8 cellular contexts compared by ENCODE assay signal in the genomic region with DNA sequence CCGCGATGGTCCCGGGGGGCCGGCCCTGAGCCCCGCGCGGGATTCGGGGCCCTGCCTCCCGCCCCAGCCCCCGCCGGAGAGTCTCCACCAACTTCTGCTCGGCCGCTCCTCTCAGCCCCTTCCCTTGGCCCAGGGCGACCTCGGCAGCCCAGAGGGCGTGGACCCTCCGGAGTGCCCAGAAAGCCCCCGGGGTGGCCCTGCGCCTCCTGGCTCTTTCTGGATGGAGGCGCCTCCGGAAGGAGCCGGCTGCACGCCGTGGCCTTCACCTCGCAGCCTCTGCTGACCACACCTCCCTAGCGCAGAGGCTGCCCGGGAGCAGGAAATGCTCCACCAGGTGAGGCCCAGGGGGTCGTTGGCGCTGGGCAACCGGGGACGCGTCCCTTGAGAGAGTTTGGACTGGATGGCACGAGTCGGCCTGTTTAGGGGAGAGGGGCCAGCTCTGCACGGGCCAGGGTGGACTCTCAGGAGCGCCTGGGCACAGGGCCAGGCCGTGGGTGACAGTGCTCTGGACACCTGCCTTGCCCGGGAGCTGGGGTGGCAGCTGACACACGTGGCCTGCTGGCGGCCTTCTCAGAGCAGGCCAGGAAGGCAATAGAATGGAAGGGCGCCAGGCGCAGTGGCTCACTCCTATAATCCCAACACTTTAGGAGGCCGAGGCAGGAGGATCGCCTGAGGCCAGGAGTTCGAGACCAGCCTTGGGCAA. TPM values are rescaled to one million over a fixed set of nuclear protein-coding genes. Genes with fewer than 3 reads are reported as not detected.
DNase-seq lines count a peak whose midpoint lies in the region; ATAC-seq, FAIRE-seq and TF ChIP-seq lines count a peak whose summit lies in the region.

No MANE protein-coding gene starts in this region.

- POLR2A ChIA-PET in A673 (lab: Charles Lee; ENCODE audit: low non-redundant PET) = no interaction called here

- FAIRE-seq in bronchial epithelial cell (lab: Jason Lieb, UNC) = no peak

- intact Hi-C loops in A673 (cut with micrococcal nuclease; ENCODE audit: unreplicated experiment) (no loop called here), lower lobe of right lung (cut with DNase I) (no loop called here), tibial artery (cut with DNase I; ENCODE audit: low total_unique reads) (no loop called here)

- H3F3A ChIP-seq in Loucy (ENCODE audit: low read depth) = no peaks in the 10 kb centered on the region; the same call in 1 of the 2 replicates

- ATAC-seq in lower lobe of right lung (peak; percentile 46 to 68), HG02571 (IDR thresholded peaks at IDR 0.05; ENCODE audit: unreplicated experiment) (no peak)

- H3K9ac ChIP-seq in Loucy (ENCODE audit: low read depth, low read length, poor library complexity, severe bottlenecking) = peak overlapping the region; percentile 71

- TF ChIP-seq CTCF in A673 (conservative IDR thresholded peaks at IDR 0.05; ENCODE audit: low read depth, low read length) (no peak), Loucy (conservative IDR thresholded peaks at IDR 0.05; ENCODE audit: low read length) (no peak), bronchial epithelial cell (IDR thresholded peaks at IDR 0.05; ENCODE audit: insufficient read depth, low read length, severe bottlenecking) (no peak), lower lobe of right lung (IDR thresholded peaks at IDR 0.05) (no peak), tibial artery (IDR thresholded peaks at IDR 0.05) (no peak)

- H3K4me1 ChIP-seq in A673 (ENCODE audit: insufficient read depth, low read length, poor library complexity, severe bottlenecking) = peaks cover 5% of the 10 kb centered on the region
- H3K4me1 ChIP-seq in Loucy (ENCODE audit: insufficient read depth, low read length, poor library complexity, severe bottlenecking) = peaks cover 20% of the 10 kb centered on the region
- H3K4me1 ChIP-seq in lower lobe of right lung = peaks cover 17% of the 10 kb centered on the region
- peaks cover 0 to 24% (median 15%) of the 10 kb centered on the region in 4 donors for H3K4me1 ChIP-seq in tibial artery

- H3K9me2 ChIP-seq in Loucy (replicated peaks; ENCODE audit: low read depth, low read length) = no peaks in the 10 kb centered on the region

- H3K9me3 ChIP-seq in A673 (ENCODE audit: low read depth, low read length, poor library complexity, severe bottlenecking) = no peaks in the 10 kb centered on the region
- H3K9me3 ChIP-seq in Loucy (ENCODE audit: insufficient read depth, low read depth, low read length) = no peaks in the 10 kb centered on the region
- H3K9me3 ChIP-seq in lower lobe of right lung = no peaks in the 10 kb centered on the region
- H3K9me3 ChIP-seq in tibial artery = no peaks in the 10 kb centered on the region

- DNase-seq in A673 (ENCODE audit: low spot score) (no peak), bronchial epithelial cell (ENCODE audit: low read depth) (no peak), lower lobe of right lung (peak; percentile 52), tibial artery (no peak), NCI-H2107 treated with DMSO at 0.1 percent for 48 hours (lab: John Stamatoyannopoulos, UW; ENCODE audit: unreplicated experiment) (no peak), T-helper 9 cell (no peak)

- H3K36me3 ChIP-seq in A673 (ENCODE audit: insufficient read depth, low read length, poor library complexity, severe bottlenecking) (no peaks in the 10 kb centered on the region), Loucy (ENCODE audit: insufficient read depth, low read length) (no peaks in the 10 kb centered on the region), bronchial epithelial cell (ENCODE audit: control insufficient read depth, insufficient read depth, low read length) (no peaks in the 10 kb centered on the region), lower lobe of right lung (peaks cover 1% of the 10 kb centered on the region), tibial artery (peaks cover 0 to 25% (median 0%) of the 10 kb centered on the region in 3 donors)

- no peaks in the 10 kb centered on the region for H4K20me1 ChIP-seq in Loucy (ENCODE audit: insufficient read depth, low read length, poor library complexity, severe bottlenecking)

- BruUV-seq in A673 (replicated peaks; lab: Mats Ljungman, UMichigan) = no TSS peak

- peak overlapping the region; percentile 58 for H3K4me3 ChIP-seq in A673 (ENCODE audit: low read depth, low read length, poor library complexity, severe bottlenecking)
- peak overlapping the region; percentile 80 for H3K4me3 ChIP-seq in Loucy (ENCODE audit: low read length, poor library complexity, severe bottlenecking)
- peak overlapping the region; percentile 23 for H3K4me3 ChIP-seq in bronchial epithelial cell (ENCODE audit: low read depth, low read length)
- peak overlapping the region; percentile 63 for H3K4me3 ChIP-seq in lower lobe of right lung
- peak overlapping the region; percentile 68 to 72 for H3K4me3 ChIP-seq in tibial artery

- peak overlapping the region; percentile 69 for H3K4me2 ChIP-seq in Loucy (ENCODE audit: low read depth, low read length, poor library complexity, severe bottlenecking)

- H3K27ac ChIP-seq in A673 (ENCODE audit: low read depth, low read length, poor library complexity, severe bottlenecking) (peak overlapping the region; percentile 42), lower lobe of right lung (peak overlapping the region; percentile 46), tibial artery (peak overlapping the region; percentile 31 to 42)

- no peaks in the 10 kb centered on the region for H3K27me3 ChIP-seq in A673 (replicated peaks; ENCODE audit: insufficient read depth, low read depth, low read length, poor library complexity)
- H3K27me3 ChIP-seq in Loucy (ENCODE audit: insufficient read depth, low read length, poor library complexity, severe bottlenecking) = no peaks in the 10 kb centered on the region
- peaks cover 10% of the 10 kb centered on the region for H3K27me3 ChIP-seq in bronchial epithelial cell (ENCODE audit: control insufficient read depth, insufficient read depth, low read length)
- peaks cover 7% of the 10 kb centered on the region for H3K27me3 ChIP-seq in lower lobe of right lung (ENCODE audit: low read depth)
- no peaks in the 10 kb centered on the region for H3K27me3 ChIP-seq in tibial artery

- no peaks in the 10 kb centered on the region; the same call in 1 of the 2 replicates for H3K79me2 ChIP-seq in Loucy (ENCODE audit: insufficient read depth, low read length)

- H2AFZ ChIP-seq in Loucy (ENCODE audit: low read length) = peak overlapping the region; percentile 51; the same call in 1 of the 2 replicates

- CTCF ChIA-PET in A673 (lab: Charles Lee) = no interaction called here

RNA-seq across cellular contexts. Expression of a gene that starts 0.6 kb away (rescaled TPM):
- total RNA-seq in A673 (2021) = 3.4 and 6.4 TPM in 2 replicates
- total RNA-seq in bronchial epithelial cell = 0.26 and 0.53 TPM in 2 replicates
- 4.4 TPM for total RNA-seq in lower lobe of right lung

RNA-seq across cellular contexts. Expression of a gene that starts 21.1 kb away (rescaled TPM):
- total RNA-seq in A673 (2021) (29.1 and 32.1 TPM in 2 replicates), bronchial epithelial cell (12.4 and 16.3 TPM in 2 replicates), lower lobe of right lung (43.2 TPM)

RNA-seq across cellular contexts. Expression of a gene that starts 26.2 kb away (rescaled TPM):
- total RNA-seq in A673 (2021) (39.7 and 43.4 TPM in 2 replicates), bronchial epithelial cell (7.0 and 7.4 TPM in 2 replicates), lower lobe of right lung (33.2 TPM)

RNA-seq across cellular contexts. Expression of a gene that starts 38.8 kb away (rescaled TPM):
- total RNA-seq in A673 (2021) (72.4 and 79.2 TPM in 2 replicates), bronchial epithelial cell (92.1 and 94.6 TPM in 2 replicates), lower lobe of right lung (41.8 TPM)

Comparison
In these comparisons a context has a peak if more than half of its experiments do, and no peak if none do; other contexts are left out.
1. H3K4me3 ChIP-seq: peak in every context shown above with its lines; median percentile 80 in Loucy; 70 in tibial artery; 63 in lower lobe of right lung; 58 in A673; 23 in bronchial epithelial cell.